Comparison of ENCODE assay signal across 25 cellular contexts in the genomic region with DNA sequence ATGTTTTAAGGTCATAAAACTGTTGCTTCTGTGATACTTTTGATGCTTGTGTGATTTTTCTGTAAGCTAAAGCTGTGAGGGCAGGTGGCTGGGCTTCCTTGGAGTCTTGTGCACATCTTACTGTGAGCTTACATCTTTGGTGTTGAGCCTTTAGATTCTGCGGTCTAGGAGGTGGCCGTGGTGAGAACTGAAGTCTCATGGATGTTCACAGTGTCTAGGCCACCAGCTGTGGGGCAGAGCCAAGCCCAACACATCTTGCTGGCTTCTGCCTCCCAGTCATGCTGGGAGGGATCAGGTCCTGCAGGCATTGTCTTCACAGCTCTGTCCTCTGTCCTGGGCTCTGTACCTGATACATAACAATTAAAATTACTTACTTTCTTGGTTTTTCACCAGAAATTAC.
DNase-seq lines count a peak whose midpoint lies in the region; TF ChIP-seq lines count a peak whose summit lies in the region.
"Had no signal": no experiment of that assay in that cellular context is flagged by ENCODE, and none has a peak within 500 bp of the region (broad histone marks: within the 10 kb centered on the region; RNA-seq: fewer than 3 reads in every experiment).

No MANE protein-coding gene starts in this region.

- H3K9me3 ChIP-seq in HEK293 (ENCODE audit: control insufficient read depth, insufficient read depth, low read depth, low read length), result no peaks in the 10 kb centered on the region
- H3K9me3 ChIP-seq in stomach, result no peaks in the 10 kb centered on the region
- H3K9me3 ChIP-seq: gastroesophageal sphincter, MG63, uterus had no signal

- H3K27me3 ChIP-seq in stomach, result no peaks in the 10 kb centered on the region
- H3K27me3 ChIP-seq: brain microvascular endothelial cell, dorsolateral prefrontal cortex, gastroesophageal sphincter, MG63, uterus had no signal

- no peak for TF ChIP-seq POLR2A in stomach (IDR thresholded peaks at IDR 0.05)

- 87 to 96% (median 91%) methylated on average over 2 of the region's 2 CpGs for WGBS in stomach, 5 donors

- DNase-seq in OCI-M1 (lab: John Stamatoyannopoulos, UW) (peak; percentile 66), fibroblast of peridontal ligament (ENCODE audit: extremely low read depth) (peak; percentile 11), stomach (peak; percentile 9), caudate nucleus (lab: John Stamatoyannopoulos, UW) (no peak), middle frontal gyrus (ENCODE audit: extremely low spot score, low spot score) (no peak), 8988T (no peak)
- DNase-seq: activated CD4-positive, alpha-beta T cell treated with anti-CD3 and anti-CD28 coated beads for 4 hours; activated naive CD4-positive, alpha-beta T cell treated with anti-CD3 and anti-CD28 coated beads, Interleukin-2, amount 50 U/mL, for 16 hours; activated T-cell treated with anti-CD3 and anti-CD28 coated beads for 4 hours; brain microvascular endothelial cell; C1 segment of cervical spinal cord; dorsolateral prefrontal cortex; hippocampal formation; KBM-7; MG63; NCI-H1105 treated with DMSO at 0.1 percent for 48 hours; NCI-H2029; NCI-H524; PC-9; stimulated activated naive CD4-positive, alpha-beta T cell treated with Interleukin-2 at 50 U/mL for 16 hours; uterus had no signal

- H3K36me3 ChIP-seq in HEK293 (ENCODE audit: control insufficient read depth in 2 of 2, insufficient read depth in 1 of 2, low read length in 2 of 2) (no peaks in the 10 kb centered on the region), stomach (no peaks in the 10 kb centered on the region)
- H3K36me3 ChIP-seq: brain microvascular endothelial cell, gastroesophageal sphincter, MG63, uterus had no signal

- H3K27ac ChIP-seq in HEK293 (ENCODE audit: extremely low read depth, low read depth, low read length), result no peak overlapping the region
- H3K27ac ChIP-seq in stomach, result no peak overlapping the region
- H3K27ac ChIP-seq in caudate nucleus (ENCODE audit: low read depth, low read length), result no peak overlapping the region
- H3K27ac ChIP-seq: dorsolateral prefrontal cortex, gastroesophageal sphincter, uterus had no signal

- no peak overlapping the region for H3K4me3 ChIP-seq in HEK293 (ENCODE audit: low read depth, low read length)
- no peak overlapping the region for H3K4me3 ChIP-seq in stomach
- H3K4me3 ChIP-seq: dorsolateral prefrontal cortex, gastroesophageal sphincter, lung, MG63, PC-9, skin epidermis, uterus had no signal

- H3K4me1 ChIP-seq in HEK293 (ENCODE audit: control insufficient read depth, insufficient read depth, low read length) (no peaks in the 10 kb centered on the region), stomach (no peaks in the 10 kb centered on the region)
- H3K4me1 ChIP-seq: gastroesophageal sphincter, uterus had no signal

- TF ChIP-seq CTCF in HEK293 (tag by site-specific recombination; IDR thresholded peaks at IDR 0.05), result no peak
- TF ChIP-seq CTCF in stomach (IDR thresholded peaks at IDR 0.05), result no peak

- intact Hi-C loops in stomach (cut with DNase I; ENCODE audit: low total_unique reads), result no loop called here

- CTCF ChIA-PET in HEK293 (lab: Yijun Ruan, JAX), result interaction anchor here (0.7 kb wide), 1 partner anchor 191 kb away, joined by 4 read pairs; no protein-coding TSS in a partner anchor

- POLR2A ChIA-PET in HEK293 (lab: Yijun Ruan, JAX), result no interaction called here

- no peak for TF ChIP-seq EP300 in stomach (IDR thresholded peaks at IDR 0.05)

TF ChIP-seq in HEK293, 187 proteins besides CTCF, POLR2A, EP300 and RAD21:
- TF ChIP-seq ZNF266 (tag by site-specific recombination; IDR thresholded peaks at IDR 0.05; ENCODE audit: low read depth), result no peak
- TF ChIP-seq, protein P1, sequence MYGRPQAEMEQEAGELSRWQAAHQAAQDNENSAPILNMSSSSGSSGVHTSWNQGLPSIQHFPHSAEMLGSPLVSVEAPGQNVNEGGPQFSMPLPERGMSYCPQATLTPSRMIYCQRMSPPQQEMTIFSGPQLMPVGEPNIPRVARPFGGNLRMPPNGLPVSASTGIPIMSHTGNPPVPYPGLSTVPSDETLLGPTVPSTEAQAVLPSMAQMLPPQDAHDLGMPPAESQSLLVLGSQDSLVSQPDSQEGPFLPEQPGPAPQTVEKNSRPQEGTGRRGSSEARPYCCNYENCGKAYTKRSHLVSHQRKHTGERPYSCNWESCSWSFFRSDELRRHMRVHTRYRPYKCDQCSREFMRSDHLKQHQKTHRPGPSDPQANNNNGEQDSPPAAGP (tag by site-specific recombination; IDR thresholded peaks at IDR 0.05), result no peak
- TF ChIP-seq, protein P2, sequence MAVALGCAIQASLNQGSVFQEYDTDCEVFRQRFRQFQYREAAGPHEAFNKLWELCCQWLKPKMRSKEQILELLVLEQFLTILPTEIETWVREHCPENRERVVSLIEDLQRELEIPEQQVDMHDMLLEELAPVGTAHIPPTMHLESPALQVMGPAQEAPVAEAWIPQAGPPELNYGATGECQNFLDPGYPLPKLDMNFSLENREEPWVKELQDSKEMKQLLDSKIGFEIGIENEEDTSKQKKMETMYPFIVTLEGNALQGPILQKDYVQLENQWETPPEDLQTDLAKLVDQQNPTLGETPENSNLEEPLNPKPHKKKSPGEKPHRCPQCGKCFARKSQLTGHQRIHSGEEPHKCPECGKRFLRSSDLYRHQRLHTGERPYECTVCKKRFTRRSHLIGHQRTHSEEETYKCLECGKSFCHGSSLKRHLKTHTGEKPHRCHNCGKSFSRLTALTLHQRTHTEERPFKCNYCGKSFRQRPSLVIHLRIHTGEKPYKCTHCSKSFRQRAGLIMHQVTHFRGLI (tag by site-specific recombination; IDR thresholded peaks at IDR 0.05), result 0 out of 2 replicates have a peak, but pooled peaks have one; percentile 43

Comparison
In these comparisons a context has a peak if more than half of its experiments do, and no peak if none do; other contexts are left out.
1. DNase-seq: peak in OCI-M1 (single experiment), fibroblast of peridontal ligament (single experiment) and stomach (single experiment); none in caudate nucleus (0 of 61), middle frontal gyrus (single experiment) and 8988T (single experiment).